Comparison of ENCODE assay signal across 11 cellular contexts in genomic region chr5:149151717-149152116, GRCh38. TPM values are rescaled to one million over a fixed set of nuclear protein-coding genes. Genes with fewer than 3 reads are reported as not detected.
DNase-seq lines count a peak whose midpoint lies in the region; ATAC-seq and TF ChIP-seq lines count a peak whose summit lies in the region.
"Had no signal": no experiment of that assay in that cellular context is flagged by ENCODE, and none has a peak within 500 bp of the region (broad histone marks: within the 10 kb centered on the region; RNA-seq: fewer than 3 reads in every experiment).

No MANE protein-coding gene starts in this region.

- peak; percentile 26 for DNase-seq in EL
- no peak for DNase-seq in NB4 (ENCODE audit: low read depth)
- DNase-seq in erythroblast (lab: John Stamatoyannopoulos, UW) = peak; percentile 15 to 38
- no peak for DNase-seq in neural progenitor cell (ENCODE audit: low spot score)
- no peak for DNase-seq in MG63
- no peak for DNase-seq in activated effector memory CD4-positive, alpha-beta T cell treated with Interleukin-2 at 50 U/mL for 16 hours
- DNase-seq: hypothalamus, NCI-H2227 treated with DMSO at 0.1 percent for 48 hours, nephron progenitor cell had no signal

- H3K9ac ChIP-seq in neural progenitor cell = no peak overlapping the region

- no peak for TF ChIP-seq POLR2A in NB4 (IDR thresholded peaks at IDR 0.05; ENCODE audit: extremely low read depth, insufficient read length)
- TF ChIP-seq POLR2A in erythroblast (IDR thresholded peaks at IDR 0.05; ENCODE audit: low read length) = no peak

- H3K9me3 ChIP-seq in neural progenitor cell (ENCODE audit: low read depth) (no peaks in the 10 kb centered on the region), MG63 (peaks cover 8% of the 10 kb centered on the region)

- TF ChIP-seq CTCF in NB4 (IDR thresholded peaks at IDR 0.05; ENCODE audit: low read depth, low read length) (peak; percentile 28), neural progenitor cell (IDR thresholded peaks at IDR 0.05) (peak; percentile 41)

- no peaks in the 10 kb centered on the region for H4K20me1 ChIP-seq in neural progenitor cell (ENCODE audit: low read depth)

- H3K4me3 ChIP-seq in NB4 (ENCODE audit: low read depth, low read length) = no peak overlapping the region
- no peak overlapping the region for H3K4me3 ChIP-seq in neural progenitor cell
- H3K4me3 ChIP-seq in MG63 = no peak overlapping the region

- H3K4me3 Mint-ChIP-seq in neural progenitor cell = no peak overlapping the region
- H3K4me3 Mint-ChIP-seq: nephron progenitor cell had no signal

- H3K27ac ChIP-seq in neural progenitor cell = no peak overlapping the region

- no peak overlapping the region for H3K4me2 ChIP-seq in neural progenitor cell

- H3K4me1 Mint-ChIP-seq in neural progenitor cell = peaks cover 15% of the 10 kb centered on the region

- H3K4me1 ChIP-seq in neural progenitor cell = no peaks in the 10 kb centered on the region

- no peak overlapping the region for H3K27ac Mint-ChIP-seq in neural progenitor cell
- H3K27ac Mint-ChIP-seq: nephron progenitor cell had no signal

- no peaks in the 10 kb centered on the region for H3K27me3 Mint-ChIP-seq in neural progenitor cell (ENCODE audit: insufficient read depth, low read depth)

- H3F3A ChIP-seq in neural progenitor cell (ENCODE audit: low read depth) = no peaks in the 10 kb centered on the region

- no peaks in the 10 kb centered on the region for H3K27me3 ChIP-seq in neural progenitor cell
- H3K27me3 ChIP-seq in MG63 = no peaks in the 10 kb centered on the region

- H2AFZ ChIP-seq in neural progenitor cell (replicated peaks) = no peak overlapping the region

- ATAC-seq in GM18909 (IDR thresholded peaks at IDR 0.05; ENCODE audit: poor library complexity, unreplicated experiment) (no peak), GM19455 (IDR thresholded peaks at IDR 0.05; ENCODE audit: unreplicated experiment) (no peak)

- no peaks in the 10 kb centered on the region for H3K79me2 ChIP-seq in neural progenitor cell (ENCODE audit: low read depth)

- H3K9me3 Mint-ChIP-seq in neural progenitor cell = no peaks in the 10 kb centered on the region
- H3K9me3 Mint-ChIP-seq: nephron progenitor cell had no signal

- H3K36me3 ChIP-seq in neural progenitor cell (no peaks in the 10 kb centered on the region), MG63 (no peaks in the 10 kb centered on the region; the same call in 1 of the 2 replicates)

- H3K36me3 Mint-ChIP-seq in neural progenitor cell = no peaks in the 10 kb centered on the region

RNA-seq across cellular contexts. Expression of gene ABLIM3, which starts 10.4 kb away (rescaled TPM):
- total RNA-seq in neural progenitor cell (ENCODE audit: low replicate concordance) = not detected in 2 replicates
- total RNA-seq in MG63 (2014; rRNA removed; shearing (Covaris generic); ENCODE audit: low replicate concordance) = 3.8 and 8.6 TPM in 2 replicates

Comparison
In these comparisons a context has a peak if more than half of its experiments do, and no peak if none do; other contexts are left out.
1. DNase-seq: peak in EL (single experiment) and erythroblast (2 of 2); none in NB4 (single experiment), neural progenitor cell (single experiment), MG63 (single experiment) and activated effector memory CD4-positive, alpha-beta T cell treated with Interleukin-2 at 50 U/mL for 16 hours (single experiment).